In the genomic region with DNA sequence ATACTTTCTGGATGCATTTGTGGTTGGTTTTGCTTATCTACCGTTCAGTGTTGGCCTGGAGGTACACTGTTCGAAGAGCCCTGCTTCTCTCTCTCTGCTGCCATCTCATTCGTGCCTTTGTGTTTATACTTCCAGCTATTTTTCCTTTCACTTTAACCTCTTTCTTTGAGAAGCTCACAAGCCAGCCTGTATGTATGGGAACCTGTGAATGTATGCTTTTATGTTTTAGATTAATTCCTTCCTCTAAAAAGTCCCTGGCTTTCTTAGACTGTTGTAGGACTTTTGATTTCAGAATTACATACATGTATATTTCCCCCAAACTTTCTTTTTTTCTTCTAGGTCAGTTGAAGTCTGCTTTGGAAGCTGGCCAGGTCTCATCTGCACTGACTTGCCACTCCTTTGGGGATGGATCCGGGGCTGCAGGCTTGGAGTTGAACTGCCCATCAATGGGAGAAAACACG, we compare ENCODE assay signal across 9 cellular contexts.
DNase-seq lines count a peak whose midpoint lies in the region; TF ChIP-seq lines count a peak whose summit lies in the region.
"Had no signal": no experiment of that assay in that cellular context is flagged by ENCODE, and none has a peak within 500 bp of the region (broad histone marks: within the 10 kb centered on the region; RNA-seq: fewer than 3 reads in every experiment).

No MANE protein-coding gene starts in this region.

- H4K20me1 ChIP-seq in SK-N-SH (ENCODE audit: insufficient read depth), result no peaks in the 10 kb centered on the region

- H3K9me2 ChIP-seq in SK-N-SH, result no peaks in the 10 kb centered on the region

- H3K4me3 ChIP-seq in SK-N-SH (ENCODE audit: low read depth in 2 of 2, low read length in 1 of 2) (peak overlapping the region; percentile 27 to 60; a peak in 3 of 4 replicates), fibroblast of mammary gland (ENCODE audit: control insufficient read depth, low read depth, low read length) (no peak overlapping the region), skeletal muscle tissue (ENCODE audit: low read length in 3 of 3) (peak overlapping the region in 2 of 3 donors; percentile 35 to 37)
- H3K4me3 ChIP-seq: PC-9 had no signal

- peaks cover 55% of the 10 kb centered on the region for H3F3A ChIP-seq in SK-N-SH (replicated peaks; ENCODE audit: insufficient read depth)

- H3K27me3 ChIP-seq in SK-N-SH (ENCODE audit: insufficient read depth), result no peaks in the 10 kb centered on the region
- no peaks in the 10 kb centered on the region for H3K27me3 ChIP-seq in skeletal muscle tissue (ENCODE audit: control insufficient read depth in 3 of 3, insufficient read depth in 3 of 3, low read length in 3 of 3)

- CTCF ChIA-PET in SK-N-SH (lab: Yijun Ruan, JAX), result no interaction called here

- H3K27ac ChIP-seq in SK-N-SH (ENCODE audit: low read depth in 2 of 2, low read length in 1 of 2) (peak overlapping the region; percentile 81 to 99), skeletal muscle tissue (ENCODE audit: low read depth, low read length) (peak overlapping the region; percentile 76)
- H3K27ac ChIP-seq: PC-9 had no signal

- H3K4me1 ChIP-seq in SK-N-SH (ENCODE audit: control insufficient read depth in 1 of 2, insufficient read depth in 2 of 2, low read depth in 1 of 2, low read length in 1 of 2), result peaks cover 7 to 33% of the 10 kb centered on the region in 2 experiments
- peaks cover 8 to 18% (median 12%) of the 10 kb centered on the region in 3 donors for H3K4me1 ChIP-seq in skeletal muscle tissue (ENCODE audit: control insufficient read depth in 3 of 3, insufficient read depth in 3 of 3, low read length in 3 of 3)

- H3K9ac ChIP-seq in SK-N-SH (peak overlapping the region; percentile 77), skeletal muscle tissue (ENCODE audit: low read depth in 1 of 3, low read length in 3 of 3) (peak overlapping the region in 1 of 3 donors; percentile 10)

- peak; percentile 57 for DNase-seq in ELR (ENCODE audit: low read depth)
- peak; percentile 45 for DNase-seq in SK-N-SH
- peak; percentile 56 for DNase-seq in fibroblast of mammary gland (ENCODE audit: low read depth)
- DNase-seq in effector CD8-positive, alpha-beta T cell (lab: John Stamatoyannopoulos, UW), result no peak
- no peak for DNase-seq in NOMO-1 treated with DMSO at 0.1 percent for 48 hours (lab: John Stamatoyannopoulos, UW; ENCODE audit: unreplicated experiment)
- no peak for DNase-seq in NCI-H2227 treated with DMSO at 0.1 percent for 48 hours (lab: John Stamatoyannopoulos, UW)
- no peak for DNase-seq in 8988T

- H3K36me3 ChIP-seq in SK-N-SH (replicated peaks in 1 of 2; ENCODE audit: control insufficient read depth in 1 of 2, insufficient read depth in 2 of 2, low read length in 1 of 2) (peaks cover 0 to 8% of the 10 kb centered on the region in 2 experiments), skeletal muscle tissue (ENCODE audit: control insufficient read depth in 3 of 3, insufficient read depth in 3 of 3, low read length in 3 of 3) (peaks cover 0 to 2% (median 0%) of the 10 kb centered on the region in 3 donors)

- no peak for TF ChIP-seq EP300 in SK-N-SH (IDR thresholded peaks at IDR 0.05; ENCODE audit: borderline replicate concordance in 1 of 2, low read depth in 1 of 2, low read length in 1 of 2)

- peak overlapping the region; percentile 76 for H3K4me2 ChIP-seq in SK-N-SH
- H3K4me2 ChIP-seq: PC-9 had no signal

- TF ChIP-seq CTCF in SK-N-SH (IDR thresholded peaks at IDR 0.05) (no peak), fibroblast of mammary gland (conservative IDR thresholded peaks at IDR 0.05; ENCODE audit: control insufficient read depth, insufficient read depth, low read depth, low read length) (no peak)

- H3K9me3 ChIP-seq in SK-N-SH, result no peaks in the 10 kb centered on the region
- no peaks in the 10 kb centered on the region for H3K9me3 ChIP-seq in skeletal muscle tissue (ENCODE audit: control insufficient read depth in 3 of 3, low read length in 3 of 3)

- peaks cover 35% of the 10 kb centered on the region for H3K79me2 ChIP-seq in SK-N-SH (ENCODE audit: insufficient read depth)

- TF ChIP-seq RAD21 in SK-N-SH (IDR thresholded peaks at IDR 0.05; ENCODE audit: low read length), result no peak

- peak overlapping the region; percentile 79 for H2AFZ ChIP-seq in SK-N-SH (ENCODE audit: low read depth)
- H2AFZ ChIP-seq: PC-9 had no signal

- POLR2A ChIA-PET in SK-N-SH (lab: Yijun Ruan, JAX), result no interaction called here

- 4% methylated on average over 5 of the region's 5 CpGs for WGBS in SK-N-SH (ENCODE audit: low lambda C conversion rate)

TF ChIP-seq in SK-N-SH, 30 proteins besides CTCF, POLR2A, EP300 and RAD21:
- TF ChIP-seq NFIC (IDR thresholded peaks at IDR 0.05; ENCODE audit: borderline replicate concordance) (peak; percentile 64), TCF12 (IDR thresholded peaks at IDR 0.05) (no peak), CHD2 (IDR thresholded peaks at IDR 0.05; ENCODE audit: low read length, partially characterized antibody) (no peak), GABPA (IDR thresholded peaks at IDR 0.05; ENCODE audit: low read depth) (no peak), RCOR1 (IDR thresholded peaks at IDR 0.05; ENCODE audit: low read length) (no peak), TAF1 (IDR thresholded peaks at IDR 0.05; ENCODE audit: borderline replicate concordance, low read depth, low read length) (peak; percentile 23; the same call in 1 of the 2 replicates), YY1 (IDR thresholded peaks at IDR 0.05; ENCODE audit: low read depth) (no peak), MEF2A (IDR thresholded peaks at IDR 0.05; ENCODE audit: borderline replicate concordance, low read depth) (no peak), EZH2phosphoT487 (IDR thresholded peaks at IDR 0.05; ENCODE audit: borderline replicate concordance, low read depth) (no peak)
- TF ChIP-seq, protein P1, sequence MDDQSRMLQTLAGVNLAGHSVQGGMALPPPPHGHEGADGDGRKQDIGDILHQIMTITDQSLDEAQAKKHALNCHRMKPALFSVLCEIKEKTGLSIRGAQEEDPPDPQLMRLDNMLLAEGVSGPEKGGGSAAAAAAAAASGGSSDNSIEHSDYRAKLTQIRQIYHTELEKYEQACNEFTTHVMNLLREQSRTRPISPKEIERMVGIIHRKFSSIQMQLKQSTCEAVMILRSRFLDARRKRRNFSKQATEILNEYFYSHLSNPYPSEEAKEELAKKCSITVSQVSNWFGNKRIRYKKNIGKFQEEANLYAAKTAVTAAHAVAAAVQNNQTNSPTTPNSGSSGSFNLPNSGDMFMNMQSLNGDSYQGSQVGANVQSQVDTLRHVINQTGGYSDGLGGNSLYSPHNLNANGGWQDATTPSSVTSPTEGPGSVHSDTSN (IDR thresholded peaks at IDR 0.05), result peak; percentile 16; the same call in 1 of the 2 replicates

Comparison
In these comparisons a context has a peak if more than half of its experiments do, and no peak if none do; other contexts are left out.
1. DNase-seq: peak in ELR (single experiment), SK-N-SH (single experiment) and fibroblast of mammary gland (single experiment); none in effector CD8-positive, alpha-beta T cell (single experiment), NOMO-1 treated with DMSO at 0.1 percent for 48 hours (single experiment), NCI-H2227 treated with DMSO at 0.1 percent for 48 hours (single experiment) and 8988T (single experiment).